In the genomic region with DNA sequence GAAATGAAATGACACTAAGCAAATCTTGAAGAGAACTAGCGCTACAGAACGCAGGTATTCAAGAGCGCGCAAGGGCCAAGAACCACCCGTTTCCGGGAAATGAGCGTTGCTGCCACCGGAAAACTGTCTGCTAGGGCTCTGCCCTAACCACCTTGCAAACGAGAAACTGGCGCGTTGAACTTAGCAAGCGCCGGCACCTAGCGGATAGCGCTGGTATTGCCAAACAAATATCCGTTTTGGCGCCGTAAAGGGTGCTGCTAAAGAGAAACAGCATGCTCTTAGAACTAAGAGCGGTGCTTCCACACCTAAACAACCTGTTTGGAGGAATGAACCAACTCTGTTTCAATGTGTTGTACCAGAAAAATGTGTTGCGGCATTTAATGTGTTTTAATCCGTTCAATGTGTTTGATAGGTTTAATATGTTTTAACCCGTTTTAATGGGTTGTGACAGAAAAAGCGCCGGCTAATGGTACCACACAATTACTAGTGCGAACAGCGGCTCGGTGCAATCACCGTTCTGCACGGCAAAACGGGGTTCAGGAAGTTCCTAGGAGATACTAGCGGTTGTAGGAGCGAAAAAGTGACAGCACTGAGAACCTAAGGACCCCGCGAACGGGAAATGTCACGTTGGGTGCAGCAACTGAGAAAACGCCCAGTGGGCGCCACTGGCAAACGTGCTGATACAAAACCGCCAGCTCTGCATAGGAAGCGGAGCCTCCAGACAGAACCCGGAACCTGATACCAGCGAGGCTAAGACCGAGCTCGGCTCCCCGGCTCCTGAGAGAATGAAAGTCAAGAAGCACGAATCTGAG, we compare ENCODE assay signal across 1 cellular context.
TF ChIP-seq lines count a peak whose summit lies in the region.

A gene with protein sequence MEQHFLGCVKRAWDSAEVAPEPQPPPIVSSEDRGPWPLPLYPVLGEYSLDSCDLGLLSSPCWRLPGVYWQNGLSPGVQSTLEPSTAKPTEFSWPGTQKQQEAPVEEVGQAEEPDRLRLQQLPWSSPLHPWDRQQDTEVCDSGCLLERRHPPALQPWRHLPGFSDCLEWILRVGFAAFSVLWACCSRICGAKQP (minus strand): TSS at position 33 of the 812 bp plus-strand sequence. CDS start 273 bp downstream, outside the sequence.

TF ChIP-seq in SK-N-SH, 30 proteins besides CTCF, POLR2A, EP300 and RAD21 (continued from another document):
- TF ChIP-seq RFX5 (IDR thresholded peaks at IDR 0.05; ENCODE audit: low read length) (no peak), GABPA (IDR thresholded peaks at IDR 0.05; ENCODE audit: low read depth) (peak; percentile 52), TCF12 (IDR thresholded peaks at IDR 0.05) (0 out of 2 replicates have a peak, but pooled peaks have one; percentile 8)
